1 cellular context compared by ENCODE assay signal in genomic region chr9:86185872-86186271, GRCh38.
TF ChIP-seq lines count a peak whose summit lies in the region.

No MANE protein-coding gene starts in this region.

TF ChIP-seq in IMR-90, 13 proteins besides CTCF, POLR2A, EP300 and RAD21 (continued from another document):
- TF ChIP-seq USF2 (IDR thresholded peaks at IDR 0.05; ENCODE audit: low read depth, low read length) (no peak), MAFK (IDR thresholded peaks at IDR 0.05; ENCODE audit: low read depth, low read length) (no peak), RCOR1 (IDR thresholded peaks at IDR 0.05; ENCODE audit: insufficient replicate concordance, low read length) (no peak), RFX5 (IDR thresholded peaks at IDR 0.05; ENCODE audit: low read depth, low read length) (no peak)
